Comparison of ENCODE assay signal across 1 cellular context in the genomic region with DNA sequence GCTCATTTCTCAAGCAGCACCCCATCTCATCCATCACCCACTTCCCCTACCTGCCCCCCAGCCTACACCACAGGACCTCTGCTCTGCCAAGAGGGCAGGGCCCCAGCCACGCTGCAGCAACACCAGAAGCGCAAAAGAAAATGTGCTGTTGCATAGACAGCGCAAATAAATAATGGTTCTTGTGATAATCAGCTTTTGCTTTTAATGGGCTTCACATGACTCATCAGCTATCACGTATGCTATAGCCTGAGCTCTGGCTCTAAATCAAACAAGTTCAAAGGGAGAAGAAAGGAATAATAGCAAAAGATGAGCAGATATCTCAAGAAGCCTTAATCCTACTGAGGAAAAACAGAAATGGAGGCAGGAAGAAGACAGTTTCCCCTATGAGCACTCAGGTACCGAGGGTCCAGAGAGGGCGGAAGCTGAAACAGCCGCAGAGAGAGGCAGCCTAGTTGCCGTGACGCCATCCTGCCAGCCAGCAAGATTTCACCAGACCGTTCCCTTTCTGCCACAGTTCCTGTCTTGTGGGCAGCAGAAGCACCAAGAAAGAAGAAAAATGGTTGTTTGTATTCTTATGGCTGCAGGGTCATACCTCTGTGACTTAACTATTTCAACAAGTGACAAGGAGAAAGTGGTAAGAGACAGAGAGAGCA.
TF ChIP-seq lines count a peak whose summit lies in the region.

No MANE protein-coding gene starts in this region.

TF ChIP-seq in K562, 482 proteins besides CTCF, POLR2A, EP300 and RAD21 (continued from another document and continues in another):
- TF ChIP-seq, protein P1, sequence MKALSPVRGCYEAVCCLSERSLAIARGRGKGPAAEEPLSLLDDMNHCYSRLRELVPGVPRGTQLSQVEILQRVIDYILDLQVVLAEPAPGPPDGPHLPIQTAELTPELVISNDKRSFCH (CRISPR knock-in tag; IDR thresholded peaks at IDR 0.05) = no peak
- TF ChIP-seq, protein P1 (tag; IDR thresholded peaks at IDR 0.05) = no peak
- TF ChIP-seq RUNX1 (IDR thresholded peaks at IDR 0.05; ENCODE audit: low read depth) (no peak), NR2C2 (CRISPR knock-in tag; IDR thresholded peaks at IDR 0.05) (no peak), NR2C2 (tag; IDR thresholded peaks at IDR 0.05) (no peak), SRSF3 (IDR thresholded peaks at IDR 0.05; ENCODE audit: insufficient read depth, low read length) (no peak), TAL1 (IDR thresholded peaks at IDR 0.05) (no peak), SMARCA4 (IDR thresholded peaks at IDR 0.05) (peak; percentile 47; the same call in 1 of the 2 replicates), CTBP1 (IDR thresholded peaks at IDR 0.05; ENCODE audit: borderline replicate concordance) (no peak), CBFA2T3 (IDR thresholded peaks at IDR 0.05) (peak; percentile 49; the same call in 1 of the 2 replicates), SAFB2 (IDR thresholded peaks at IDR 0.05; ENCODE audit: borderline replicate concordance, low read depth, low read length, severe bottlenecking) (no peak), C11orf30 (IDR thresholded peaks at IDR 0.05; ENCODE audit: low read depth) (peak; percentile 19), SNIP1 (IDR thresholded peaks at IDR 0.05; ENCODE audit: low read depth) (no peak), RBBP5 (IDR thresholded peaks at IDR 0.05; ENCODE audit: borderline replicate concordance, insufficient read depth, low read length, poor library complexity, severe bottlenecking) (no peak), ZNF695 (CRISPR knock-in tag; IDR thresholded peaks at IDR 0.05) (no peak), L3MBTL2 (IDR thresholded peaks at IDR 0.05) (no peak), CHCHD3 (CRISPR knock-in tag; IDR thresholded peaks at IDR 0.05) (no peak), ZC3H4 (CRISPR knock-in tag; IDR thresholded peaks at IDR 0.05; ENCODE audit: borderline replicate concordance) (no peak), RCOR1 (IDR thresholded peaks at IDR 0.05; ENCODE audit: borderline replicate concordance in 1 of 2, low read depth in 2 of 2, low read length in 2 of 2) (0 out of 4 replicates have a peak, but pooled peaks of 1 of the 2 experiments have one; percentile 6), CXXC5 (CRISPR knock-in tag; IDR thresholded peaks at IDR 0.05) (0 out of 2 replicates have a peak, but pooled peaks have one; percentile 19), BRD4 (IDR thresholded peaks at IDR 0.05) (no peak), U2AF2 (optimal IDR thresholded peaks at IDR 0.05; ENCODE audit: low read depth, low read length) (no peak), SP1 (CRISPR knock-in tag; IDR thresholded peaks at IDR 0.05) (no peak), ARID1B (IDR thresholded peaks at IDR 0.05) (peak; percentile 40; the same call in 1 of the 2 replicates), NELFE (IDR thresholded peaks at IDR 0.05; ENCODE audit: insufficient read depth, insufficient read length) (no peak), DPF2 (IDR thresholded peaks at IDR 0.05) (0 out of 2 replicates have a peak, but pooled peaks have one; percentile 45), KLF16 (IDR thresholded peaks at IDR 0.05) (no peak), HDAC8 (tag; IDR thresholded peaks at IDR 0.05) (no peak), MAFF (IDR thresholded peaks at IDR 0.05; ENCODE audit: low read length) (no peak), BDP1 (IDR thresholded peaks at IDR 0.05; ENCODE audit: insufficient read depth, insufficient read length) (no peak), CBX1 (IDR thresholded peaks at IDR 0.05; ENCODE audit: low read depth) (no peak), ETS2 (tag; IDR thresholded peaks at IDR 0.05; ENCODE audit: borderline replicate concordance, poor library complexity, severe bottlenecking) (no peak), TSC22D4 (tag; IDR thresholded peaks at IDR 0.05) (no peak), ZNF41 (CRISPR knock-in tag; conservative IDR thresholded peaks at IDR 0.05) (no peak), ZNF589 (CRISPR knock-in tag; IDR thresholded peaks at IDR 0.05; ENCODE audit: low read depth) (no peak), XRCC5 (IDR thresholded peaks at IDR 0.05; ENCODE audit: low read depth, low read length) (no peak), ELF2 (CRISPR knock-in tag; IDR thresholded peaks at IDR 0.05) (no peak), ATF7 (IDR thresholded peaks at IDR 0.05) (0 out of 2 replicates have a peak, but pooled peaks have one; percentile 18), IFI16 (CRISPR knock-in tag; IDR thresholded peaks at IDR 0.05) (no peak), RFX1 (IDR thresholded peaks at IDR 0.05) (peak; percentile 42; the same call in 1 of the 2 replicates), GTF2E2 (tag; IDR thresholded peaks at IDR 0.05) (no peak), SREBF1 (IDR thresholded peaks at IDR 0.05; ENCODE audit: borderline replicate concordance, low read depth, low read length) (no peak), LEF1 (IDR thresholded peaks at IDR 0.05) (peak; percentile 75; the same call in 1 of the 2 replicates), PHTF2 (CRISPR knock-in tag; IDR thresholded peaks at IDR 0.05) (no peak), RAD51 (IDR thresholded peaks at IDR 0.05; ENCODE audit: borderline replicate concordance, low read depth) (no peak), JUND (IDR thresholded peaks at IDR 0.05; ENCODE audit: borderline replicate concordance, low read depth, low read length) (peak; percentile 71), JUND (tag; IDR thresholded peaks at IDR 0.05; ENCODE audit: borderline replicate concordance, low read depth, low read length) (peak; percentile 68; the same call in 2 of the 3 replicates), ZNF75A (CRISPR knock-in tag; IDR thresholded peaks at IDR 0.05) (no peak), DACH1 (IDR thresholded peaks at IDR 0.05; ENCODE audit: partially characterized antibody) (no peak), CAMTA2 (CRISPR knock-in tag; conservative IDR thresholded peaks at IDR 0.05) (no peak), SRSF7 (optimal IDR thresholded peaks at IDR 0.05; ENCODE audit: low read depth, low read length) (no peak), ZFPM2 (CRISPR knock-in tag; IDR thresholded peaks at IDR 0.05) (no peak), ZNF644 (tag; IDR thresholded peaks at IDR 0.05; ENCODE audit: low read depth) (no peak), POLR3A (IDR thresholded peaks at IDR 0.05; ENCODE audit: borderline replicate concordance, extremely low read depth, insufficient read depth, insufficient read length) (no peak), KAT7 (CRISPR knock-in tag; IDR thresholded peaks at IDR 0.05; ENCODE audit: borderline replicate concordance) (0 out of 2 replicates have a peak, but pooled peaks have one; percentile 31), ELF1 (tag; IDR thresholded peaks at IDR 0.05) (no peak)
- TF ChIP-seq, protein P2, sequence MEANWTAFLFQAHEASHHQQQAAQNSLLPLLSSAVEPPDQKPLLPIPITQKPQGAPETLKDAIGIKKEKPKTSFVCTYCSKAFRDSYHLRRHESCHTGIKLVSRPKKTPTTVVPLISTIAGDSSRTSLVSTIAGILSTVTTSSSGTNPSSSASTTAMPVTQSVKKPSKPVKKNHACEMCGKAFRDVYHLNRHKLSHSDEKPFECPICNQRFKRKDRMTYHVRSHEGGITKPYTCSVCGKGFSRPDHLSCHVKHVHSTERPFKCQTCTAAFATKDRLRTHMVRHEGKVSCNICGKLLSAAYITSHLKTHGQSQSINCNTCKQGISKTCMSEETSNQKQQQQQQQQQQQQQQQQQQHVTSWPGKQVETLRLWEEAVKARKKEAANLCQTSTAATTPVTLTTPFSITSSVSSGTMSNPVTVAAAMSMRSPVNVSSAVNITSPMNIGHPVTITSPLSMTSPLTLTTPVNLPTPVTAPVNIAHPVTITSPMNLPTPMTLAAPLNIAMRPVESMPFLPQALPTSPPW (CRISPR knock-in tag; IDR thresholded peaks at IDR 0.05) = no peak
- TF ChIP-seq, protein P3, sequence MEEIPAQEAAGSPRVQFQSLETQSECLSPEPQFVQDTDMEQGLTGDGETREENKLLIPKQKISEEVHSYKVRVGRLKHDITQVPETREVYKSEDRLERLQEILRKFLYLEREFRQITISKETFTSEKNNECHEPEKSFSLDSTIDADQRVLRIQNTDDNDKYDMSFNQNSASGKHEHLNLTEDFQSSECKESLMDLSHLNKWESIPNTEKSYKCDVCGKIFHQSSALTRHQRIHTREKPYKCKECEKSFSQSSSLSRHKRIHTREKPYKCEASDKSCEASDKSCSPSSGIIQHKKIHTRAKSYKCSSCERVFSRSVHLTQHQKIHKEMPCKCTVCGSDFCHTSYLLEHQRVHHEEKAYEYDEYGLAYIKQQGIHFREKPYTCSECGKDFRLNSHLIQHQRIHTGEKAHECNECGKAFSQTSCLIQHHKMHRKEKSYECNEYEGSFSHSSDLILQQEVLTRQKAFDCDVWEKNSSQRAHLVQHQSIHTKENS (CRISPR knock-in tag; IDR thresholded peaks at IDR 0.05) = no peak
- TF ChIP-seq, protein P4, sequence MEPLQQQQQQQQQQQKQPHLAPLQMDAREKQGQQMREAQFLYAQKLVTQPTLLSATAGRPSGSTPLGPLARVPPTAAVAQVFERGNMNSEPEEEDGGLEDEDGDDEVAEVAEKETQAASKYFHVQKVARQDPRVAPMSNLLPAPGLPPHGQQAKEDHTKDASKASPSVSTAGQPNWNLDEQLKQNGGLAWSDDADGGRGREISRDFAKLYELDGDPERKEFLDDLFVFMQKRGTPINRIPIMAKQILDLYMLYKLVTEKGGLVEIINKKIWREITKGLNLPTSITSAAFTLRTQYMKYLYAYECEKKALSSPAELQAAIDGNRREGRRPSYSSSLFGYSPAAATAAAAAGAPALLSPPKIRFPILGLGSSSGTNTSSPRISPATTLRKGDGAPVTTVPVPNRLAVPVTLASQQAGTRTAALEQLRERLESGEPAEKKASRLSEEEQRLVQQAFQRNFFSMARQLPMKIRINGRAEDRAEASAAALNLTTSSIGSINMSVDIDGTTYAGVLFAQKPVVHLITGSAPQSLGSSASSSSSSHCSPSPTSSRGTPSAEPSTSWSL (CRISPR knock-in tag; IDR thresholded peaks at IDR 0.05; ENCODE audit: borderline replicate concordance) = no peak
- TF ChIP-seq, protein P5, sequence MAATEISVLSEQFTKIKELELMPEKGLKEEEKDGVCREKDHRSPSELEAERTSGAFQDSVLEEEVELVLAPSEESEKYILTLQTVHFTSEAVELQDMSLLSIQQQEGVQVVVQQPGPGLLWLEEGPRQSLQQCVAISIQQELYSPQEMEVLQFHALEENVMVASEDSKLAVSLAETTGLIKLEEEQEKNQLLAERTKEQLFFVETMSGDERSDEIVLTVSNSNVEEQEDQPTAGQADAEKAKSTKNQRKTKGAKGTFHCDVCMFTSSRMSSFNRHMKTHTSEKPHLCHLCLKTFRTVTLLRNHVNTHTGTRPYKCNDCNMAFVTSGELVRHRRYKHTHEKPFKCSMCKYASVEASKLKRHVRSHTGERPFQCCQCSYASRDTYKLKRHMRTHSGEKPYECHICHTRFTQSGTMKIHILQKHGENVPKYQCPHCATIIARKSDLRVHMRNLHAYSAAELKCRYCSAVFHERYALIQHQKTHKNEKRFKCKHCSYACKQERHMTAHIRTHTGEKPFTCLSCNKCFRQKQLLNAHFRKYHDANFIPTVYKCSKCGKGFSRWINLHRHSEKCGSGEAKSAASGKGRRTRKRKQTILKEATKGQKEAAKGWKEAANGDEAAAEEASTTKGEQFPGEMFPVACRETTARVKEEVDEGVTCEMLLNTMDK (IDR thresholded peaks at IDR 0.05; ENCODE audit: borderline replicate concordance, insufficient read depth, low read depth, low read length, poor library complexity, severe bottlenecking) = no peak
- TF ChIP-seq, protein P6, sequence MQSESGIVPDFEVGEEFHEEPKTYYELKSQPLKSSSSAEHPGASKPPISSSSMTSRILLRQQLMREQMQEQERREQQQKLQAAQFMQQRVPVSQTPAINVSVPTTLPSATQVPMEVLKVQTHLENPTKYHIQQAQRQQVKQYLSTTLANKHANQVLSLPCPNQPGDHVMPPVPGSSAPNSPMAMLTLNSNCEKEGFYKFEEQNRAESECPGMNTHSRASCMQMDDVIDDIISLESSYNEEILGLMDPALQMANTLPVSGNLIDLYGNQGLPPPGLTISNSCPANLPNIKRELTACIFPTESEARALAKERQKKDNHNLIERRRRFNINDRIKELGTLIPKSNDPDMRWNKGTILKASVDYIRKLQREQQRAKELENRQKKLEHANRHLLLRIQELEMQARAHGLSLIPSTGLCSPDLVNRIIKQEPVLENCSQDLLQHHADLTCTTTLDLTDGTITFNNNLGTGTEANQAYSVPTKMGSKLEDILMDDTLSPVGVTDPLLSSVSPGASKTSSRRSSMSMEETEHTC (IDR thresholded peaks at IDR 0.05) = no peak
- TF ChIP-seq, protein P7, sequence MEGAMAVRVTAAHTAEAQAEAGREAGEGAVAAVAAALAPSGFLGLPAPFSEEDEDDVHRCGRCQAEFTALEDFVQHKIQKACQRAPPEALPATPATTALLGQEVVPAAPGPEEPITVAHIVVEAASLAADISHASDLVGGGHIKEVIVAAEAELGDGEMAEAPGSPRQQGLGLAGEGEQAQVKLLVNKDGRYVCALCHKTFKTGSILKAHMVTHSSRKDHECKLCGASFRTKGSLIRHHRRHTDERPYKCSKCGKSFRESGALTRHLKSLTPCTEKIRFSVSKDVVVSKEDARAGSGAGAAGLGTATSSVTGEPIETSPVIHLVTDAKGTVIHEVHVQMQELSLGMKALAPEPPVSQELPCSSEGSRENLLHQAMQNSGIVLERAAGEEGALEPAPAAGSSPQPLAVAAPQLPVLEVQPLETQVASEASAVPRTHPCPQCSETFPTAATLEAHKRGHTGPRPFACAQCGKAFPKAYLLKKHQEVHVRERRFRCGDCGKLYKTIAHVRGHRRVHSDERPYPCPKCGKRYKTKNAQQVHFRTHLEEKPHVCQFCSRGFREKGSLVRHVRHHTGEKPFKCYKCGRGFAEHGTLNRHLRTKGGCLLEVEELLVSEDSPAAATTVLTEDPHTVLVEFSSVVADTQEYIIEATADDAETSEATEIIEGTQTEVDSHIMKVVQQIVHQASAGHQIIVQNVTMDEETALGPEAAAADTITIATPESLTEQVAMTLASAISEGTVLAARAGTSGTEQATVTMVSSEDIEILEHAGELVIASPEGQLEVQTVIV (CRISPR knock-in tag; IDR thresholded peaks at IDR 0.05; ENCODE audit: borderline replicate concordance) = no peak
- TF ChIP-seq, protein P8, sequence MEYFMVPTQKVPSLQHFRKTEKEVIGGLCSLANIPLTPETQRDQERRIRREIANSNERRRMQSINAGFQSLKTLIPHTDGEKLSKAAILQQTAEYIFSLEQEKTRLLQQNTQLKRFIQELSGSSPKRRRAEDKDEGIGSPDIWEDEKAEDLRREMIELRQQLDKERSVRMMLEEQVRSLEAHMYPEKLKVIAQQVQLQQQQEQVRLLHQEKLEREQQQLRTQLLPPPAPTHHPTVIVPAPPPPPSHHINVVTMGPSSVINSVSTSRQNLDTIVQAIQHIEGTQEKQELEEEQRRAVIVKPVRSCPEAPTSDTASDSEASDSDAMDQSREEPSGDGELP (CRISPR knock-in tag; IDR thresholded peaks at IDR 0.05; ENCODE audit: borderline replicate concordance) = no peak
